In the genomic region with DNA sequence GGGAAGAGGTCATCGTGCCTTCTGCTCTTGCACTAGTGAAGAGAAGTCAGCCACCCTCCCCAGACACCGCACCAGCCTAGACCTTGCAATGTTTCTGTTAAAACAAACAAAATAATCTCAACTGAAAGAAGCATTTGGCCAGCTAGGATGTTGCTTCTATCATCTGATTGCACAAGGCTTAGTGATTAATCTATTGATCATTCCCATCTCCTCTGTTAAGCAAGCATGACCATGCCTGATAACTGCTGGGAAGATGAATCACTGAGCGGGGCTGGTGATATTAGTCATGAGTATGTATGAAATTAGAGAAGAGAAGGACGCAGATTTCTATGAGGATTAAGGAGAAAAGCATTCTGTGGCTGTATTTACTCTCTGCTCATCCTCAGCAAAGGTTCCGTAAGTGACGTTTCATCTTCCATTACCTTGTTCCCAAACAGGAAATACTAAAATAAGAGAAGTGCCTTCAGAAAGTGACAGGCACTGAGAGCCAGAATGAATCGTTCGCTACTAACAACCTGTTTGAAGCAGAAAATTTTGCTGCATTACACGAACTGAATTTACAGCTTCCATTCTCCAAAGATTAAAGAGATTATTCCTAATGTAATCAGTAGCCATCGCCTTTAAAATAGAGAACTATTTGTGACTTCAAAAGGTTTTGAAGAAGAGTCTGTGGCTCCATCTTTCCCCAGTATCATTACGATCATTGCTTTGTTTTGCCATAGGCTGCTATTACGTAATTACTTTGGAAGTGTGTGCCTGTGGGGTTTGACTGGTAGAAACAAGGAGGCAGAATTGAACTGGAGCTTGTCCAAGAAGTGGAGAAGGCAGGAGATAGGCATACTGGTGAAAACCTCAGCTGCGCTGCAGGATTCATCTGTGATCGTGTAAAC, we compare ENCODE assay signal across 11 cellular contexts.
DNase-seq lines count a peak whose midpoint lies in the region; ATAC-seq lines count a peak whose summit lies in the region.
"Had no signal": no experiment of that assay in that cellular context is flagged by ENCODE, and none has a peak within 500 bp of the region (broad histone marks: within the 10 kb centered on the region; RNA-seq: fewer than 3 reads in every experiment).

No MANE protein-coding gene starts in this region.

- peak; percentile 97 for DNase-seq in ELR (ENCODE audit: low read depth)
- DNase-seq in NCI-H345 (lab: John Stamatoyannopoulos, UW), result peak; percentile 53
- peak; percentile 46 for DNase-seq in cerebellar cortex (ENCODE audit: low spot score)
- peak; percentile 39 for DNase-seq in myocyte (ENCODE audit: low read depth)
- no peak for DNase-seq in activated CD4-positive, alpha-beta memory T cell treated with anti-CD3 and anti-CD28 coated beads, Interleukin-2, amount 10 ng/mL, durations not matched to agents 7 days and 5 days
- no peak for DNase-seq in right cardiac atrium
- DNase-seq in D341Med (ENCODE audit: low spot score), result no peak
- no peak for DNase-seq in activated T-cell treated with anti-CD3 and anti-CD28 coated beads, Interleukin-2, amount 50 U/mL, for 48 hours
- DNase-seq: activated B cell treated with CpG ODN at 0.5 μM for 24 hours had no signal

- H3K27me3 Mint-ChIP-seq in activated CD4-positive, alpha-beta memory T cell treated with anti-CD3 and anti-CD28 coated beads, Interleukin-2, amount 10 ng/mL, durations not matched to agents 7 days and 5 days, result peaks cover 1% of the 10 kb centered on the region

- no peak overlapping the region for H3K4me3 ChIP-seq in right cardiac atrium (ENCODE audit: low read length)

- H3K4me1 ChIP-seq in right cardiac atrium (ENCODE audit: control insufficient read depth, insufficient read depth, low read length), result no peaks in the 10 kb centered on the region

- H3K27me3 ChIP-seq in right cardiac atrium (ENCODE audit: control insufficient read depth, insufficient read depth), result no peaks in the 10 kb centered on the region
- H3K27me3 ChIP-seq: neutrophil had no signal

- H3K4me3 Mint-ChIP-seq in activated CD4-positive, alpha-beta memory T cell treated with anti-CD3 and anti-CD28 coated beads, Interleukin-2, amount 10 ng/mL, durations not matched to agents 7 days and 5 days, result no peak overlapping the region
- H3K4me3 Mint-ChIP-seq: activated B cell treated with CpG ODN at 0.5 μM for 24 hours; activated naive CD8-positive, alpha-beta T cell had no signal

- intact Hi-C loops in right cardiac atrium (cut with DNase I), result no loop called here

- POLR2A ChIA-PET in activated CD4-positive, alpha-beta memory T cell treated with anti-CD3 and anti-CD28 coated beads, Interleukin-2, amount 10 ng/mL, durations not matched to agents 7 days and 5 days (lab: Charles Lee), result no interaction called here

- H3K36me3 Mint-ChIP-seq in activated CD4-positive, alpha-beta memory T cell treated with anti-CD3 and anti-CD28 coated beads, Interleukin-2, amount 10 ng/mL, durations not matched to agents 7 days and 5 days (ENCODE audit: low read depth), result no peaks in the 10 kb centered on the region
- H3K36me3 Mint-ChIP-seq: activated naive CD8-positive, alpha-beta T cell had no signal

- no peaks in the 10 kb centered on the region for H3K9me3 Mint-ChIP-seq in activated CD4-positive, alpha-beta memory T cell treated with anti-CD3 and anti-CD28 coated beads, Interleukin-2, amount 10 ng/mL, durations not matched to agents 7 days and 5 days
- H3K9me3 Mint-ChIP-seq: activated B cell treated with CpG ODN at 0.5 μM for 24 hours had no signal

- CTCF ChIA-PET in activated CD4-positive, alpha-beta memory T cell treated with anti-CD3 and anti-CD28 coated beads, Interleukin-2, amount 10 ng/mL, durations not matched to agents 7 days and 5 days (lab: Charles Lee), result no interaction called here

- H3K4me1 Mint-ChIP-seq in activated CD4-positive, alpha-beta memory T cell treated with anti-CD3 and anti-CD28 coated beads, Interleukin-2, amount 10 ng/mL, durations not matched to agents 7 days and 5 days, result no peaks in the 10 kb centered on the region
- H3K4me1 Mint-ChIP-seq: activated B cell treated with CpG ODN at 0.5 μM for 24 hours had no signal

- H3K27ac Mint-ChIP-seq in activated CD4-positive, alpha-beta memory T cell treated with anti-CD3 and anti-CD28 coated beads, Interleukin-2, amount 10 ng/mL, durations not matched to agents 7 days and 5 days, result no peak overlapping the region
- H3K27ac Mint-ChIP-seq: activated B cell treated with CpG ODN at 0.5 μM for 24 hours; activated naive CD8-positive, alpha-beta T cell had no signal

- 65% methylated on average over 14 of the region's 14 CpGs for WGBS in right cardiac atrium

- H3K27ac ChIP-seq in right cardiac atrium (ENCODE audit: low read length), result no peak overlapping the region
- H3K27ac ChIP-seq: neutrophil had no signal

- no peak for ATAC-seq in right cardiac atrium

- peaks cover 16% of the 10 kb centered on the region for H3K9me3 ChIP-seq in right cardiac atrium (ENCODE audit: control insufficient read depth, low read length)
- H3K9me3 ChIP-seq: neutrophil had no signal

Comparison
In these comparisons a context has a peak if more than half of its experiments do, and no peak if none do; other contexts are left out.
1. DNase-seq: peak in ELR (single experiment), NCI-H345 (single experiment), cerebellar cortex (single experiment) and myocyte (single experiment); none in activated CD4-positive, alpha-beta memory T cell treated with anti-CD3 and anti-CD28 coated beads, Interleukin-2, amount 10 ng/mL, durations not matched to agents 7 days and 5 days (single experiment), right cardiac atrium (0 of 3), D341Med (single experiment) and activated T-cell treated with anti-CD3 and anti-CD28 coated beads, Interleukin-2, amount 50 U/mL, for 48 hours (0 of 2).